In the genomic region with DNA sequence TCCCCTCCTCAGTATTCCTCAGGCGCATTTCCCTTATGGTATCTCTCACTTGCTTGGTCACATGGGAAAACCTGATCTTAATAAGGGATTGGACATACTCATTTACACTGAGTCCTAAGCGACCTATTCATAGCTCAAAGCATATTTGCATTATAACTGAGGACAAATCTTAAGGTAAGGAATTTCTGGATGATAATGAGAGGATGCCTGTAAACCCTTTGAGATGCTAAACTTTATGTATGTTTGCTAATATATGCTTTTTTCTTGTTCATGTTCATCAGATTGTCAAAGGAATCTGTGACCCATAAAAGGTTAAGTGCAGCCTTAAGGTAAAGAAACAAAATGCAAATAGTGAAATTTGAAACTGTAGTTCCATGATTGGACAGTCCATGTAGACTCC, we compare ENCODE assay signal across 29 cellular contexts. TPM values are rescaled to one million over a fixed set of nuclear protein-coding genes. Genes with fewer than 3 reads are reported as not detected.
"Had no signal": no experiment of that assay in that cellular context is flagged by ENCODE, and none has a peak within 500 bp of the region (broad histone marks: within the 10 kb centered on the region; RNA-seq: fewer than 3 reads in every experiment).

No MANE protein-coding gene starts in this region.

- H3K27ac ChIP-seq: adrenal gland, breast epithelium, cardiac muscle cell, colonic mucosa had no signal

- DNase-seq: activated CD4-positive, alpha-beta memory T cell treated with anti-CD3 and anti-CD28 coated beads for 36 hours; activated CD4-positive, alpha-beta T cell treated with anti-CD3 and anti-CD28 coated beads for 36 hours; activated CD4-positive, alpha-beta T cell treated with anti-CD3 and anti-CD28 coated beads, Interleukin-2, amount 10 ng/mL, durations not matched to agents 24 days and 14 days; activated CD4-positive, CD25-positive, alpha-beta regulatory T cell; activated CD4-positive, CD25-positive, alpha-beta regulatory T cell treated with anti-CD3 and anti-CD28 coated beads, Interleukin-2, amount 50 U/mL, for 72 hours; activated CD8-positive, alpha-beta memory T cell treated with anti-CD3 and anti-CD28 coated beads, Interleukin-2, amount 10 ng/mL, durations not matched to agents 7 days and 5 days; activated CD8-positive, alpha-beta memory T cell treated with anti-CD3 and anti-CD28 coated beads, Interleukin-2, amount 50 U/mL, for 4 hours; activated CD8-positive, alpha-beta T cell treated with anti-CD3 and anti-CD28 coated beads, Interleukin-2, amount 10 ng/mL, durations not matched to agents 7 days and 5 days; activated effector memory CD4-positive, alpha-beta T cell treated with anti-CD3 and anti-CD28 coated beads, Interleukin-2, amount 50 U/mL, for 16 hours; activated naive CD4-positive, alpha-beta T cell treated with anti-CD3 and anti-CD28 coated beads for 36 hours; activated naive CD8-positive, alpha-beta T cell treated with anti-CD3 and anti-CD28 coated beads for 36 hours; activated naive CD8-positive, alpha-beta T cell treated with anti-CD3 and anti-CD28 coated beads, Interleukin-2, amount 50 U/mL, for 24 hours; activated T-cell treated with anti-CD3 and anti-CD28 coated beads, Interleukin-2, amount 50 U/mL, for 1 hour; activated T-cell treated with anti-CD3 and anti-CD28 coated beads, Interleukin-2, amount 50 U/mL, for 48 hours; adrenal gland; amygdala; aorta; central memory CD4-positive, alpha-beta T cell; cerebellar nuclear complex; colonic mucosa; effector memory CD4-positive, alpha-beta T cell; endodermal cell; foreskin fibroblast; head of caudate nucleus; T-helper 17 cell had no signal

- H3K27me3 ChIP-seq: adrenal gland, cardiac muscle cell, colonic mucosa had no signal

- ATAC-seq: activated CD4-positive, alpha-beta T cell treated with anti-CD3 and anti-CD28 coated beads for 36 hours; activated CD8-positive, alpha-beta memory T cell treated with anti-CD3 and anti-CD28 coated beads, Interleukin-2, amount 10 ng/mL, durations not matched to agents 7 days and 5 days; activated CD8-positive, alpha-beta T cell treated with anti-CD3 and anti-CD28 coated beads, Interleukin-2, amount 10 ng/mL, durations not matched to agents 7 days and 5 days; activated naive CD8-positive, alpha-beta T cell treated with anti-CD3 and anti-CD28 coated beads, Interleukin-2, amount 50 U/mL, for 24 hours; esophagus mucosa; T-helper 17 cell had no signal

- H3K36me3 ChIP-seq: adrenal gland, breast epithelium, cardiac muscle cell, colonic mucosa had no signal

- H3K4me3 ChIP-seq: adrenal gland, breast epithelium, cardiac muscle cell, colonic mucosa had no signal

- FAIRE-seq: frontal cortex had no signal

- H3K4me1 ChIP-seq: adrenal gland, breast epithelium, colonic mucosa had no signal

- H3K9me3 ChIP-seq: adrenal gland, breast epithelium, colonic mucosa had no signal

RNA-seq across cellular contexts. Expression of a gene that starts 53.8 kb away (rescaled TPM):
- polyA plus RNA-seq: aorta, cardiac muscle cell had no signal
